ENCODE assay signal across 8 cellular contexts in genomic region chr1:54581621-54582035, GRCh38. TPM values are rescaled to one million over a fixed set of nuclear protein-coding genes. Genes with fewer than 3 reads are reported as not detected.
A peak's percentile ranks its signal among the peaks of the same experiment; 100 is the strongest.
DNase-seq lines count a peak whose midpoint lies in the region; ATAC-seq, FAIRE-seq and TF ChIP-seq lines count a peak whose summit lies in the region.

No MANE protein-coding gene starts in this region.

- FAIRE-seq in GM19239 (lab: Jason Lieb, UNC): no peak

- CTCF ChIA-PET in MCF 10A (lab: Yijun Ruan, JAX): interaction anchor here (0.6 to 1.2 kb wide), 4 partner anchors 9 to 115 kb away, joined by 3 to 5 read pairs (median 4); no protein-coding TSS in a partner anchor

- peak overlapping the region; percentile 84 to 95 (median 94) for H3K27ac ChIP-seq in thyroid gland

- POLR2A ChIA-PET in MCF 10A (lab: Yijun Ruan, JAX): interaction anchor here (0.5 to 2.9 kb wide), 9 partner anchors 8 to 369 kb away, joined by 3 to 29 read pairs (median 3); partner anchors contain the start of gene TTC4

- BruUV-seq in MCF 10A (replicated peaks; lab: Mats Ljungman, UMichigan): no TSS peak

- TF ChIP-seq CTCF in MCF 10A (IDR thresholded peaks at IDR 0.05; ENCODE audit: unreplicated experiment) (no peak), kidney epithelial cell (IDR thresholded peaks at IDR 0.05; ENCODE audit: insufficient read depth, low read length, poor library complexity, severe bottlenecking) (no peak), thyroid gland (IDR thresholded peaks at IDR 0.05) (no peak)

- no peaks in the 10 kb centered on the region for H3K36me3 Mint-ChIP-seq in MCF 10A (ENCODE audit: insufficient read depth, unreplicated experiment)

- H3K4me3 ChIP-seq in kidney epithelial cell (ENCODE audit: low read depth, low read length) (no peak overlapping the region), thyroid gland (replicated peaks in 1 of 3) (no peak overlapping the region)

- TF ChIP-seq POLR2A in thyroid gland (IDR thresholded peaks at IDR 0.05): peak in 1 of 2 donors; percentile 88

- intact Hi-C loops in MCF 10A (cut with micrococcal nuclease): no loop called here
- intact Hi-C loops in thyroid gland (cut with DNase I): no loop called here

- H3K27ac Mint-ChIP-seq in MCF 10A (ENCODE audit: low read depth, unreplicated experiment): peak overlapping the region; percentile 95

- WGBS in thyroid gland, 2 donors: 33% methylated on average over 4 of the region's 5 CpGs; no CpG with 5 or more reads in 1 of the 2 donors

- no peak overlapping the region for H3K4me3 Mint-ChIP-seq in MCF 10A (ENCODE audit: unreplicated experiment)

- H3K4me1 Mint-ChIP-seq in MCF 10A (ENCODE audit: insufficient read depth, unreplicated experiment): peaks cover 22% of the 10 kb centered on the region

- no peaks in the 10 kb centered on the region for H3K9me3 ChIP-seq in thyroid gland

- ATAC-seq in GM21619 (IDR thresholded peaks at IDR 0.05; ENCODE audit: unreplicated experiment) (no peak), HG03439 (IDR thresholded peaks at IDR 0.05; ENCODE audit: unreplicated experiment) (no peak)

- H3K27me3 Mint-ChIP-seq in MCF 10A (ENCODE audit: insufficient read depth, unreplicated experiment): no peaks in the 10 kb centered on the region

- H3K36me3 ChIP-seq in kidney epithelial cell (ENCODE audit: control insufficient read depth, insufficient read depth, low read length) (no peaks in the 10 kb centered on the region), thyroid gland (no peaks in the 10 kb centered on the region)

- H3K4me1 ChIP-seq in thyroid gland: peaks cover 27 to 44% of the 10 kb centered on the region in 2 donors

- peak; percentile 36 for DNase-seq in HuH-7.5 (ENCODE audit: low spot score)
- DNase-seq in MCF 10A (ENCODE audit: unreplicated experiment): peak; percentile 98
- peak; percentile 50 for DNase-seq in kidney epithelial cell (ENCODE audit: low read depth)
- DNase-seq in thyroid gland: peak; percentile 99 to 100
- no peak for DNase-seq in NCI-H748 (lab: John Stamatoyannopoulos, UW; ENCODE audit: unreplicated experiment)
- no peak for DNase-seq in GM19239 (ENCODE audit: insufficient read length, low spot score)

- no peaks in the 10 kb centered on the region for H3K9me3 Mint-ChIP-seq in MCF 10A (ENCODE audit: unreplicated experiment)

- H3K27me3 ChIP-seq in kidney epithelial cell (ENCODE audit: control insufficient read depth, insufficient read depth, low read length) (no peaks in the 10 kb centered on the region), thyroid gland (no peaks in the 10 kb centered on the region)

RNA-seq across cellular contexts. Expression of gene ACOT11, which starts 33.6 kb away (rescaled TPM):
- 4.5 and 5.3 TPM in 2 replicates for total RNA-seq in MCF 10A (2022)
- 2.3 and 3.1 TPM in 2 replicates for total RNA-seq in kidney epithelial cell
- 10 to 100 TPM; 27.1 to 93.0 (median 70.5) TPM for total RNA-seq in thyroid gland

RNA-seq across cellular contexts. Expression of gene FAM151A, which starts 41.7 kb away (rescaled TPM):
- total RNA-seq in MCF 10A (2022) (not detected in 2 replicates), kidney epithelial cell (not detected in 2 replicates), thyroid gland (not detected)

RNA-seq across cellular contexts. Expression of gene MROH7, which starts 60.0 kb away (rescaled TPM):
- total RNA-seq in MCF 10A (2022): 0.34 TPM in 1 of 2 replicates, not detected in the other
- 0.21 TPM in 1 of 2 replicates, not detected in the other for total RNA-seq in kidney epithelial cell
- total RNA-seq in thyroid gland: 10 to 100 TPM; 16.7 to 24.1 (median 20.8) TPM

Comparison
In these comparisons a context has a peak if more than half of its experiments do, and no peak if none do; other contexts are left out.
1. DNase-seq: peak in HuH-7.5 (single experiment), MCF 10A (single experiment), kidney epithelial cell (single experiment) and thyroid gland (2 of 2); none in NCI-H748 (single experiment) and GM19239 (single experiment).
2. RNA of gene MROH7, which starts 60.0 kb away (total RNA-seq): 16.7 to 24.1 TPM in thyroid gland; 0.34 TPM in MCF 10A and 0.21 TPM in kidney epithelial cell; every median in the first group is over 10 times any median in the second.